23 cellular contexts compared by ENCODE assay signal in the genomic region with DNA sequence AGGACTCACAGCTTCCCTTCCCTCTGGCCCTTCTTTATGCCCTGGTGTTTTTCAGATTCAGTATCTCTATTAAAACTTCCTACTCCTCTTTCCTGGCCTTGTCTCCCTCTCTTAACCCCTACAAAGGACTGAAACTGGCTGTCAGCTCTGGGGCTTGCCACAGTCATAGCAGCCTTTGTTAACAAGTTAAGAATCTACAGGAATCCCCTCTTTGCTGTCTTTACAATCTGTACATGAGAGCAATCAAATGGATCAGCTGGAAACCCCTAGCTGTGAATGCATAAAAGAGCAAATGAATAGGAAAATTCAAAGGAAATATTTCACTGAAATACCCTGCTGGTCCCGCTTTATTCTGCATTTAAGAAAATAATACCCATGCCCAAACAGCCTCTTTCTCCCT.
"Had no signal": no experiment of that assay in that cellular context is flagged by ENCODE, and none has a peak within 500 bp of the region (broad histone marks: within the 10 kb centered on the region; RNA-seq: fewer than 3 reads in every experiment).

No MANE protein-coding gene starts in this region.

- H3K4me3 ChIP-seq: esophagus squamous epithelium, left lung, lung, sigmoid colon, tibial nerve had no signal

- H3K9me3 ChIP-seq: esophagus squamous epithelium, neutrophil, sigmoid colon, tibial nerve had no signal

- H3K36me3 ChIP-seq: esophagus squamous epithelium, left lung, neutrophil, sigmoid colon, tibial nerve had no signal

- ATAC-seq: activated naive CD8-positive, alpha-beta T cell treated with anti-CD3 and anti-CD28 coated beads, Interleukin-2, amount 50 U/mL, for 24 hours; activated T-cell treated with anti-CD3 and anti-CD28 coated beads, Interleukin-2, amount 50 U/mL, for 4 hours; activated T-helper 17 cell treated with anti-CD3 and anti-CD28 coated beads, Interleukin-2, amount 50 U/mL, for 72 hours; left lung; natural killer cell; T-helper 17 cell had no signal

- DNase-seq: activated CD4-positive, alpha-beta memory T cell treated with anti-CD3 and anti-CD28 coated beads, Interleukin-2, amount 10 ng/mL, durations not matched to agents 7 days and 5 days; activated CD4-positive, alpha-beta T cell treated with anti-CD3 and anti-CD28 coated beads for 1 hour; activated CD4-positive, alpha-beta T cell treated with anti-CD3 and anti-CD28 coated beads, Interleukin-2, amount 10 ng/mL, durations not matched to agents 7 days and 5 days; activated gamma-delta T cell treated with Interleukin-2 at 50 U/mL for 16 hours; activated naive CD8-positive, alpha-beta T cell treated with anti-CD3 and anti-CD28 coated beads, Interleukin-2, amount 50 U/mL, for 24 hours; activated T-cell treated with anti-CD3 and anti-CD28 coated beads, Interleukin-2, amount 50 U/mL, for 4 hours; amygdala; effector CD4-positive, alpha-beta T cell; esophagus squamous epithelium; foreskin melanocyte; left lung; mesendoderm; natural killer cell; sigmoid colon; small intestine; stimulated activated naive CD4-positive, alpha-beta T cell treated with Interleukin-2 at 50 U/mL for 16 hours; T-helper 17 cell; T1000 had no signal

- H3K4me1 ChIP-seq: esophagus squamous epithelium, left lung, sigmoid colon had no signal

- H3K27ac ChIP-seq: epithelial cell of prostate, esophagus squamous epithelium, left lung, neutrophil, sigmoid colon, tibial nerve had no signal

- H3K27me3 ChIP-seq: esophagus squamous epithelium, left lung, neutrophil, sigmoid colon, tibial nerve had no signal
